Comparison of ENCODE assay signal across 8 cellular contexts in the genomic region with DNA sequence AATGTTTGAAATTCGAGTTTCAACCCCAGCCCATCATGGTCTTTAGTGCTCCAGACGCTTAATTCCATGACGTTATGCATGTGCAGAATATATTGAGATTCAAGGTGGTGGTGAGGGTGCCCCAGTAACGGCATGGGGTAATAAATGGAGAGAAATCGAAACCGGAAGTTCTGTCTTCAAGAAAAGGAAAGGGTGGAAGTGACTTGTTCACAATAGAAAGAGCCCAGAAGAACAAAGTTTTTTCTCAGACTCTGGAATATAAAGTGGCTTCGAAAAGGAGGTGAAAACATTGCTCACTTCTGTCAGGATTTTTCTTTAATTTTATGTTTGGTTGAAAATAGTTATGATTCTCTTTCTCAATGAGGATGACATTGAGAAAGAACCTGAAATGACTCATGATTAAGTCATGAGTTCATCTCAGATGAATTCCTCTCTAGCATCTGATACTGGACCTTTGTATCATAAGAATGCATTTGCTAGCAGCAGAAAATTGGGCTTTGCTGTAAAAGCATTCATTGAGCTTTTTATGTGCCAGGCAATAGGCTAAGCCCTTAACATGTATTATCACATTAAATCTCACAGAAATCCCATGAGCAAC.
DNase-seq lines count a peak whose midpoint lies in the region; ATAC-seq lines count a peak whose summit lies in the region.

No MANE protein-coding gene starts in this region.

- no peaks in the 10 kb centered on the region for H3K9me3 ChIP-seq in neuron (ENCODE audit: low read length)

- H3K4me3 ChIP-seq in neuron (ENCODE audit: low read length), result peak overlapping the region; percentile 34

- ATAC-seq in HG02973 (IDR thresholded peaks at IDR 0.05; ENCODE audit: unreplicated experiment), result peak; percentile 43

- no peaks in the 10 kb centered on the region for H3K27me3 ChIP-seq in neuron (ENCODE audit: insufficient read depth, low read length)

- peak; percentile 60 for DNase-seq in activated CD8-positive, alpha-beta memory T cell treated with anti-CD3 and anti-CD28 coated beads for 24 hours
- no peak for DNase-seq in activated CD8-positive, alpha-beta memory T cell treated with anti-CD3 and anti-CD28 coated beads, Interleukin-2, amount 50 U/mL, for 48 hours
- DNase-seq in NOMO-1 (lab: John Stamatoyannopoulos, UW; ENCODE audit: unreplicated experiment in 2 of 2) (peak; percentile 64 to 93), fibroblast of gingiva (ENCODE audit: low read depth) (peak; percentile 73), islet precursor cell (no peak)
- peak; percentile 33 to 41 for DNase-seq in activated T-cell treated with anti-CD3 and anti-CD28 coated beads, Interleukin-2, amount 50 U/mL, for 48 hours

- peaks cover 4% of the 10 kb centered on the region for H3K4me1 ChIP-seq in neuron (ENCODE audit: insufficient read depth, low read length)

- H2AFZ ChIP-seq in neuron (ENCODE audit: low read depth, low read length), result peak overlapping the region; percentile 78

- H3K36me3 ChIP-seq in neuron (ENCODE audit: insufficient read depth, low read length), result no peaks in the 10 kb centered on the region

Comparison
In these comparisons a context has a peak if more than half of its experiments do, and no peak if none do; other contexts are left out.
1. DNase-seq: peak in activated CD8-positive, alpha-beta memory T cell treated with anti-CD3 and anti-CD28 coated beads for 24 hours (single experiment), NOMO-1 (2 of 2), activated T-cell treated with anti-CD3 and anti-CD28 coated beads, Interleukin-2, amount 50 U/mL, for 48 hours (2 of 2) and fibroblast of gingiva (single experiment); none in activated CD8-positive, alpha-beta memory T cell treated with anti-CD3 and anti-CD28 coated beads, Interleukin-2, amount 50 U/mL, for 48 hours (single experiment) and islet precursor cell (single experiment).